Comparison of ENCODE assay signal across 21 cellular contexts in genomic region chr13:46334423-46334822, GRCh38. TPM values are rescaled to one million over a fixed set of nuclear protein-coding genes. Genes with fewer than 3 reads are reported as not detected.
DNase-seq lines count a peak whose midpoint lies in the region; ATAC-seq and TF ChIP-seq lines count a peak whose summit lies in the region.
"Had no signal": no experiment of that assay in that cellular context is flagged by ENCODE, and none has a peak within 500 bp of the region (broad histone marks: within the 10 kb centered on the region; RNA-seq: fewer than 3 reads in every experiment).

No MANE protein-coding gene starts in this region.

- ATAC-seq in activated naive CD4-positive, alpha-beta T cell treated with anti-CD3 and anti-CD28 coated beads, Interleukin-2, amount 50 U/mL, for 72 hours: peak; percentile 38 to 64
- no peak for ATAC-seq in activated B cell treated with CpG ODN at 0.5 μM for 24 hours (ENCODE audit: low read depth)
- no peak for ATAC-seq in HG02840 (IDR thresholded peaks at IDR 0.05; ENCODE audit: low FRiP score, unreplicated experiment)
- ATAC-seq: CD8-positive, alpha-beta T cell; GM23338; HCT116; Right ventricle myocardium inferior had no signal

- no peaks in the 10 kb centered on the region for H3K27me3 Mint-ChIP-seq in T-helper 1 cell treated with Interleukin-12 subunit alpha and Interleukin-12 subunit beta and Interleukin-4 antibody, amounts not matched to agents 30 μg/mL and 1 μg/mL, for 36 hours (ENCODE audit: low read depth)
- no peaks in the 10 kb centered on the region for H3K27me3 Mint-ChIP-seq in activated B cell treated with CpG ODN at 0.5 μM for 24 hours
- no peaks in the 10 kb centered on the region for H3K27me3 Mint-ChIP-seq in osteocyte (ENCODE audit: unreplicated experiment)

- TF ChIP-seq CTCF in activated B cell treated with CpG ODN at 0.5 μM for 24 hours (IDR thresholded peaks at IDR 0.05) (no peak), osteocyte (IDR thresholded peaks at IDR 0.05) (no peak)

- H3K36me3 Mint-ChIP-seq in T-helper 1 cell treated with Interleukin-12 subunit alpha and Interleukin-12 subunit beta and Interleukin-4 antibody, amounts not matched to agents 30 μg/mL and 1 μg/mL, for 36 hours (ENCODE audit: low read depth): peaks cover 9% of the 10 kb centered on the region
- peaks cover 0 to 45% of the 10 kb centered on the region in 2 donors for H3K36me3 Mint-ChIP-seq in activated naive CD4-positive, alpha-beta T cell treated with anti-CD3 and anti-CD28 coated beads, Interleukin-2, amount 50 U/mL, for 72 hours
- peaks cover 31% of the 10 kb centered on the region for H3K36me3 Mint-ChIP-seq in activated B cell treated with CpG ODN at 0.5 μM for 24 hours (ENCODE audit: low read depth)
- peaks cover 3% of the 10 kb centered on the region for H3K36me3 Mint-ChIP-seq in osteocyte (ENCODE audit: unreplicated experiment)
- H3K36me3 Mint-ChIP-seq: CD8-positive, alpha-beta T cell had no signal

- peaks cover 54% of the 10 kb centered on the region for H3K4me1 Mint-ChIP-seq in T-helper 1 cell treated with Interleukin-12 subunit alpha and Interleukin-12 subunit beta and Interleukin-4 antibody, amounts not matched to agents 30 μg/mL and 1 μg/mL, for 36 hours (ENCODE audit: low read depth)
- H3K4me1 Mint-ChIP-seq in activated B cell treated with CpG ODN at 0.5 μM for 24 hours (peaks cover 49% of the 10 kb centered on the region), osteocyte (ENCODE audit: unreplicated experiment) (peaks cover 34% of the 10 kb centered on the region)

- H3K4me3 Mint-ChIP-seq in T-helper 1 cell treated with Interleukin-12 subunit alpha and Interleukin-12 subunit beta and Interleukin-4 antibody, amounts not matched to agents 30 μg/mL and 1 μg/mL, for 36 hours: peak overlapping the region; percentile 4
- no peak overlapping the region for H3K4me3 Mint-ChIP-seq in activated B cell treated with CpG ODN at 0.5 μM for 24 hours
- no peak overlapping the region for H3K4me3 Mint-ChIP-seq in osteocyte (ENCODE audit: unreplicated experiment)
- H3K4me3 Mint-ChIP-seq: CD8-positive, alpha-beta T cell; GM23338 had no signal

- intact Hi-C loops in activated B cell treated with CpG ODN at 0.5 μM for 24 hours (cut with micrococcal nuclease): no loop called here

- DNase-seq in T-helper 1 cell (no peak), activated B cell treated with CpG ODN at 0.5 μM for 24 hours (no peak), osteocyte (ENCODE audit: extremely low spot score, unreplicated experiment) (no peak), NCI-H2227 (lab: John Stamatoyannopoulos, UW; ENCODE audit: unreplicated experiment) (no peak)
- no peak for DNase-seq in activated naive CD4-positive, alpha-beta T cell treated with anti-CD3 and anti-CD28 coated beads, Interleukin-2, amount 50 U/mL, for 72 hours (ENCODE audit: low spot score in 2 of 2)
- DNase-seq in activated naive CD4-positive, alpha-beta T cell treated with Interleukin-2 at 50 U/mL for 16 hours: no peak
- DNase-seq: 8988T; BE2C; CD8-positive, alpha-beta T cell; DMS79; NCI-H1048; NCI-H1436 treated with DMSO at 0.1 percent for 48 hours; NCI-H2081; NCI-H510A treated with DMSO at 0.1 percent for 48 hours; NCI-H82; Peyer's patch had no signal

- POLR2A ChIA-PET in activated B cell treated with CpG ODN at 0.5 μM for 24 hours (lab: Charles Lee): interaction anchor here (0.6 to 0.9 kb wide), 4 partner anchors 15 to 381 kb away, joined by 3 to 4 read pairs (median 3); no protein-coding TSS in a partner anchor

- H3K27ac Mint-ChIP-seq in T-helper 1 cell treated with Interleukin-12 subunit alpha and Interleukin-12 subunit beta and Interleukin-4 antibody, amounts not matched to agents 30 μg/mL and 1 μg/mL, for 36 hours: peak overlapping the region; percentile 53
- H3K27ac Mint-ChIP-seq in activated naive CD4-positive, alpha-beta T cell treated with anti-CD3 and anti-CD28 coated beads, Interleukin-2, amount 50 U/mL, for 72 hours: no peak overlapping the region
- H3K27ac Mint-ChIP-seq in activated B cell treated with CpG ODN at 0.5 μM for 24 hours: peak overlapping the region; percentile 57
- peak overlapping the region; percentile 25 for H3K27ac Mint-ChIP-seq in osteocyte (ENCODE audit: unreplicated experiment)
- H3K27ac Mint-ChIP-seq: CD8-positive, alpha-beta T cell; GM23338 had no signal

- peaks cover 9% of the 10 kb centered on the region for H3K9me3 Mint-ChIP-seq in T-helper 1 cell treated with Interleukin-12 subunit alpha and Interleukin-12 subunit beta and Interleukin-4 antibody, amounts not matched to agents 30 μg/mL and 1 μg/mL, for 36 hours
- H3K9me3 Mint-ChIP-seq in activated naive CD4-positive, alpha-beta T cell treated with anti-CD3 and anti-CD28 coated beads, Interleukin-2, amount 50 U/mL, for 72 hours: peaks cover 4 to 18% of the 10 kb centered on the region in 2 donors
- H3K9me3 Mint-ChIP-seq in activated B cell treated with CpG ODN at 0.5 μM for 24 hours (peaks cover 7% of the 10 kb centered on the region), osteocyte (ENCODE audit: unreplicated experiment) (peaks cover 5% of the 10 kb centered on the region)

- CTCF ChIA-PET in activated B cell treated with CpG ODN at 0.5 μM for 24 hours (lab: Charles Lee): interaction anchor here (1.2 to 1.3 kb wide), 2 partner anchors 13 to 174 kb away, joined by 3 to 5 read pairs; no protein-coding TSS in a partner anchor

RNA-seq across cellular contexts. Expression of gene RUBCNL, which starts 52.6 kb away (rescaled TPM):
- 1 to 10 TPM; 1.2 to 3.9 TPM for total RNA-seq in activated naive CD4-positive, alpha-beta T cell treated with anti-CD3 and anti-CD28 coated beads, Interleukin-2, amount 50 U/mL, for 72 hours
- total RNA-seq in activated B cell treated with CpG ODN at 0.5 μM for 24 hours (133 and 168 TPM in 2 replicates), osteocyte (0.78 and 0.97 TPM in 2 replicates)

Comparison
In these comparisons a context has a peak if more than half of its experiments do, and no peak if none do; other contexts are left out.
1. H3K27ac Mint-ChIP-seq: peak in T-helper 1 cell treated with Interleukin-12 subunit alpha and Interleukin-12 subunit beta and Interleukin-4 antibody, amounts not matched to agents 30 μg/mL and 1 μg/mL, for 36 hours (single experiment), activated B cell treated with CpG ODN at 0.5 μM for 24 hours (single experiment) and osteocyte (single experiment); none in activated naive CD4-positive, alpha-beta T cell treated with anti-CD3 and anti-CD28 coated beads, Interleukin-2, amount 50 U/mL, for 72 hours (0 of 2).
2. ATAC-seq: peak in activated naive CD4-positive, alpha-beta T cell treated with anti-CD3 and anti-CD28 coated beads, Interleukin-2, amount 50 U/mL, for 72 hours (2 of 2); none in activated B cell treated with CpG ODN at 0.5 μM for 24 hours (single experiment) and HG02840 (single experiment).
3. RNA of gene RUBCNL, which starts 52.6 kb away (total RNA-seq): 133 to 168 TPM in activated B cell treated with CpG ODN at 0.5 μM for 24 hours; 1.2 to 3.9 TPM in activated naive CD4-positive, alpha-beta T cell treated with anti-CD3 and anti-CD28 coated beads, Interleukin-2, amount 50 U/mL, for 72 hours and 0.78 to 0.97 TPM in osteocyte; every median in the first group is over 10 times any median in the second.